16 cellular contexts compared by ENCODE assay signal in genomic region chrX:97835969-97836368, GRCh38.
DNase-seq lines count a peak whose midpoint lies in the region; ATAC-seq, FAIRE-seq and TF ChIP-seq lines count a peak whose summit lies in the region.
"Had no signal": no experiment of that assay in that cellular context is flagged by ENCODE, and none has a peak within 500 bp of the region (broad histone marks: within the 10 kb centered on the region; RNA-seq: fewer than 3 reads in every experiment).

No MANE protein-coding gene starts in this region.

- H2BK20ac ChIP-seq in H9 (ENCODE audit: low read depth, low read length, poor library complexity, severe bottlenecking): no peak overlapping the region

- no peak overlapping the region for H2BK15ac ChIP-seq in H9 (ENCODE audit: low read depth, low read length)

- no peak overlapping the region for H3K18ac ChIP-seq in H9 (ENCODE audit: insufficient read length, low read depth, low read length)

- no peaks in the 10 kb centered on the region for H4K20me1 ChIP-seq in H9 (ENCODE audit: control insufficient read depth, insufficient read depth, insufficient read length)

- H2AK5ac ChIP-seq in H9 (ENCODE audit: insufficient read length, low read length): no peak overlapping the region

- DNase-seq in H9: no peak
- DNase-seq in NT2/D1 (ENCODE audit: low read depth, low spot score): peak; percentile 51
- DNase-seq in iPS DF 19.7 (ENCODE audit: low read depth, low spot score): peak; percentile 7
- no peak for DNase-seq in pancreas
- no peak for DNase-seq in stimulated activated effector memory CD8-positive, alpha-beta T cell treated with anti-CD3 and anti-CD28 coated beads, Interleukin-12 subunit alpha, Interleukin-12 subunit beta, amount 100 ng/mL, for 72 hours (ENCODE audit: low spot score in 2 of 2)
- no peak for DNase-seq in NOMO-1 treated with DMSO at 0.1 percent for 48 hours (lab: John Stamatoyannopoulos, UW; ENCODE audit: unreplicated experiment)
- DNase-seq: C1 segment of cervical spinal cord; CD4-positive, alpha-beta memory T cell; DMS79; Karpas-422 had no signal

- no peaks in the 10 kb centered on the region for H3K79me2 ChIP-seq in H9 (ENCODE audit: insufficient read depth, low read length)

- H3K23ac ChIP-seq in H9 (ENCODE audit: insufficient read length, low read depth, low read length): no peak overlapping the region

- peaks cover 35 to 36% of the 10 kb centered on the region in 2 experiments for H3K4me1 Mint-ChIP-seq in H9
- no peaks in the 10 kb centered on the region for H3K4me1 Mint-ChIP-seq in stimulated activated effector memory CD8-positive, alpha-beta T cell treated with anti-CD3 and anti-CD28 coated beads, Interleukin-12 subunit alpha, Interleukin-12 subunit beta, amount 100 ng/mL, for 72 hours
- H3K4me1 Mint-ChIP-seq: B cell; CD4-positive, alpha-beta memory T cell had no signal

- H3K27me3 Mint-ChIP-seq in H9 (ENCODE audit: low read depth): no peaks in the 10 kb centered on the region
- H3K27me3 Mint-ChIP-seq: B cell; CD4-positive, alpha-beta memory T cell had no signal

- H3K9me3 ChIP-seq in H9 (ENCODE audit: control insufficient read depth, low read depth, low read length) (no peaks in the 10 kb centered on the region), NT2/D1 (ENCODE audit: insufficient read depth, low read length) (no peaks in the 10 kb centered on the region), pancreas (no peaks in the 10 kb centered on the region)

- peaks cover 17% of the 10 kb centered on the region; the same call in 1 of the 2 replicates for H3K4me1 ChIP-seq in H9 (ENCODE audit: insufficient read depth, low read length)
- H3K4me1 ChIP-seq in NT2/D1 (ENCODE audit: insufficient read depth, insufficient read length): no peaks in the 10 kb centered on the region
- H3K4me1 ChIP-seq in pancreas: no peaks in the 10 kb centered on the region

- H3K27ac Mint-ChIP-seq in H9: peak overlapping the region; percentile 75 to 91 (median 86); a peak in 5 of 7 replicates
- H3K27ac Mint-ChIP-seq in stimulated activated effector memory CD8-positive, alpha-beta T cell treated with anti-CD3 and anti-CD28 coated beads, Interleukin-12 subunit alpha, Interleukin-12 subunit beta, amount 100 ng/mL, for 72 hours: no peak overlapping the region
- H3K27ac Mint-ChIP-seq: B cell had no signal

- no peak overlapping the region for H3K4ac ChIP-seq in H9 (ENCODE audit: low read depth, low read length)

- H3K4me3 ChIP-seq in NT2/D1 (ENCODE audit: insufficient read length, low read depth) (no peak overlapping the region), pancreas (no peak overlapping the region)
- H3K4me3 ChIP-seq: GM12878, K562 had no signal

- no peak overlapping the region for H4K91ac ChIP-seq in H9 (ENCODE audit: insufficient read length, low read depth, low read length)

- H3K9ac ChIP-seq in H9 (ENCODE audit: extremely low read depth, insufficient read length, low read length): no peak overlapping the region
- H3K9ac ChIP-seq in NT2/D1 (ENCODE audit: insufficient read length, low read depth): no peak overlapping the region

- H3K36me3 ChIP-seq in NT2/D1 (ENCODE audit: insufficient read depth, insufficient read length, low read length): no peaks in the 10 kb centered on the region
- no peaks in the 10 kb centered on the region for H3K36me3 ChIP-seq in pancreas

- FAIRE-seq in pancreas (lab: Jason Lieb, UNC): no peak
- FAIRE-seq: GM12878, GM18507, H54, K562 had no signal

- H3K9me3 Mint-ChIP-seq in H9: no peaks in the 10 kb centered on the region; a peak in 1 of 5 replicates
- H3K9me3 Mint-ChIP-seq in stimulated activated effector memory CD8-positive, alpha-beta T cell treated with anti-CD3 and anti-CD28 coated beads, Interleukin-12 subunit alpha, Interleukin-12 subunit beta, amount 100 ng/mL, for 72 hours: peaks cover 2% of the 10 kb centered on the region

- H3K4me3 Mint-ChIP-seq in H9: peak overlapping the region in 1 of 2 experiments; percentile 43; a peak in 1 of 5 replicates
- H3K4me3 Mint-ChIP-seq in stimulated activated effector memory CD8-positive, alpha-beta T cell treated with anti-CD3 and anti-CD28 coated beads, Interleukin-12 subunit alpha, Interleukin-12 subunit beta, amount 100 ng/mL, for 72 hours: no peak overlapping the region
- H3K4me3 Mint-ChIP-seq: B cell; CD4-positive, alpha-beta memory T cell had no signal

- H3T11ph ChIP-seq in H9 (ENCODE audit: low read length): no peak overlapping the region

- no peak overlapping the region for H4K8ac ChIP-seq in H9 (replicated peaks; ENCODE audit: insufficient read length, low read depth, low read length)

- H2BK120ac ChIP-seq in H9 (ENCODE audit: low read depth, low read length, poor library complexity, severe bottlenecking): no peak overlapping the region

- H2BK12ac ChIP-seq in H9 (ENCODE audit: insufficient read length, low read depth, low read length): no peak overlapping the region

- ATAC-seq in GM18868 (IDR thresholded peaks at IDR 0.05; ENCODE audit: unreplicated experiment): no peak
- ATAC-seq in pancreas: no peak
- ATAC-seq in stimulated activated effector memory CD8-positive, alpha-beta T cell treated with anti-CD3 and anti-CD28 coated beads, Interleukin-12 subunit alpha, Interleukin-12 subunit beta, amount 100 ng/mL, for 72 hours: no peak
- ATAC-seq: GM12878, K562 had no signal

- H3K36me3 Mint-ChIP-seq in H9 (ENCODE audit: insufficient read depth in 1 of 3, low read depth in 3 of 3): peaks cover 0 to 13% (median 5%) of the 10 kb centered on the region in 3 experiments; a peak in 4 of 7 replicates
- H3K36me3 Mint-ChIP-seq in stimulated activated effector memory CD8-positive, alpha-beta T cell treated with anti-CD3 and anti-CD28 coated beads, Interleukin-12 subunit alpha, Interleukin-12 subunit beta, amount 100 ng/mL, for 72 hours: no peaks in the 10 kb centered on the region
- H3K36me3 Mint-ChIP-seq: CD4-positive, alpha-beta memory T cell had no signal

- no peaks in the 10 kb centered on the region for H3K79me1 ChIP-seq in H9 (ENCODE audit: insufficient read depth, low read depth, low read length, poor library complexity, severe bottlenecking)

- H3K27me3 ChIP-seq in H9 (ENCODE audit: insufficient read depth, low read length): no peaks in the 10 kb centered on the region
- no peaks in the 10 kb centered on the region for H3K27me3 ChIP-seq in NT2/D1 (ENCODE audit: insufficient read depth, insufficient read length)
- peaks cover 0 to 8% (median 0%) of the 10 kb centered on the region in 4 donors for H3K27me3 ChIP-seq in pancreas

- TF ChIP-seq CTCF in H9 (conservative IDR thresholded peaks at IDR 0.05) (no peak), pancreas (IDR thresholded peaks at IDR 0.05) (no peak)

- no peaks in the 10 kb centered on the region for H3K23me2 ChIP-seq in H9 (ENCODE audit: insufficient read length, low read depth, low read length, poor library complexity, severe bottlenecking)

- no peak overlapping the region for H2BK5ac ChIP-seq in H9 (ENCODE audit: insufficient read length, low read length)

- intact Hi-C loops in pancreas (cut with DNase I): no loop called here

- no peak overlapping the region for H3K56ac ChIP-seq in H9 (ENCODE audit: insufficient read length, low read depth, low read length)

- no peak overlapping the region for H3K14ac ChIP-seq in H9 (ENCODE audit: insufficient read depth, low read length)

- H3K4me2 ChIP-seq in H9 (ENCODE audit: insufficient read depth, insufficient read length, low read length): peak overlapping the region; percentile 71

- no peak overlapping the region for H4K5ac ChIP-seq in H9 (ENCODE audit: insufficient read length, low read depth, low read length)

- no peak overlapping the region for H2AFZ ChIP-seq in H9 (ENCODE audit: low read length)

- H3K27ac ChIP-seq in H9 (ENCODE audit: insufficient read length, low read depth, low read length) (peak overlapping the region; percentile 64), pancreas (no peak overlapping the region)

Comparison
In these comparisons a context has a peak if more than half of its experiments do, and no peak if none do; other contexts are left out.
1. DNase-seq: peak in NT2/D1 (single experiment) and iPS DF 19.7 (single experiment); none in H9 (single experiment), pancreas (0 of 6), stimulated activated effector memory CD8-positive, alpha-beta T cell treated with anti-CD3 and anti-CD28 coated beads, Interleukin-12 subunit alpha, Interleukin-12 subunit beta, amount 100 ng/mL, for 72 hours (0 of 2) and NOMO-1 treated with DMSO at 0.1 percent for 48 hours (single experiment).